In genomic region chr20:33711446-33711738, GRCh38 we compare ENCODE assay signal across 2 cellular contexts.
TF ChIP-seq lines count a peak whose summit lies in the region.

No MANE protein-coding gene starts in this region.

TF ChIP-seq in GM23338, 12 proteins besides CTCF, POLR2A, EP300 and RAD21:
- TF ChIP-seq POLR2AphosphoS5 (IDR thresholded peaks at IDR 0.05; ENCODE audit: low read depth) (no peak), ZNF462 (CRISPR knock-in tag; IDR thresholded peaks at IDR 0.05) (no peak), ZNF114 (CRISPR knock-in tag; IDR thresholded peaks at IDR 0.05) (no peak), ZNF331 (CRISPR knock-in tag; IDR thresholded peaks at IDR 0.05; ENCODE audit: low read depth) (no peak), JUNB (IDR thresholded peaks at IDR 0.05; ENCODE audit: unreplicated experiment) (no peak), STAT1 (IDR thresholded peaks at IDR 0.05; ENCODE audit: unreplicated experiment) (no peak), NANOG (IDR thresholded peaks at IDR 0.05; ENCODE audit: borderline replicate concordance) (no peak), EZH2 (IDR thresholded peaks at IDR 0.05; ENCODE audit: low read depth, unreplicated experiment) (no peak), REST (IDR thresholded peaks at IDR 0.05; ENCODE audit: unreplicated experiment) (no peak), CREB1 (CRISPR knock-in tag; IDR thresholded peaks at IDR 0.05; ENCODE audit: low read depth) (no peak), ETS1 (IDR thresholded peaks at IDR 0.05) (no peak), EZH2phosphoT487 (IDR thresholded peaks at IDR 0.05; ENCODE audit: unreplicated experiment) (no peak)

TF ChIP-seq in H1, 55 proteins besides CTCF, POLR2A, EP300 and RAD21:
- TF ChIP-seq SIX5 (IDR thresholded peaks at IDR 0.05; ENCODE audit: low read depth, low read length) (no peak), RXRA (IDR thresholded peaks at IDR 0.05; ENCODE audit: insufficient read depth, low read depth, low read length) (no peak), TBP (IDR thresholded peaks at IDR 0.05; ENCODE audit: low read depth, low read length) (no peak), HDAC2 (IDR thresholded peaks at IDR 0.05; ENCODE audit: borderline replicate concordance in 1 of 2, low read depth in 2 of 2, low read length in 2 of 2) (no peak), YY1 (IDR thresholded peaks at IDR 0.05; ENCODE audit: low read depth, low read length) (no peak), GABPA (IDR thresholded peaks at IDR 0.05; ENCODE audit: borderline replicate concordance, insufficient read depth, low read length) (no peak), SP4 (IDR thresholded peaks at IDR 0.05; ENCODE audit: low read length) (no peak), MAX (IDR thresholded peaks at IDR 0.05) (no peak), TAF7 (optimal IDR thresholded peaks at IDR 0.05; ENCODE audit: borderline replicate concordance, low read depth, low read length) (no peak)
